Comparison of ENCODE assay signal across 23 cellular contexts in the genomic region with DNA sequence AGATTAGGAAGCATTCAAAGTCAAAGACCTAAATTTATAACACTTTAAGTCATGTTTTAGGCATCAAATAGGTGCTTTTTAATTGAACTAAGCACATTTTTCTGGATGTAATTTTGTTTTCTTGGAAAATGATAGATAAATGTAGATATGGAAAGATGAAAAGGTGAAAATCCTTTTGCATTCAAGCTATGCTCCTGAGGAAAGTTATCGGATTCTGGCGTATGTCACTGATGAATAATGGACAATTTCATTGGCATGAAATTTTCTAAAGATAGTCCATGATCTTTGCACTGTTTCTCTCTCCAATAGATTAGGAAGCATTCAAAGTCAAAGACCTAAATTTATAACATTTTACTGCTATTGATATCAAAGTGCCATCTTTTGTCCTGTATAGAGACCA.
"Had no signal": no experiment of that assay in that cellular context is flagged by ENCODE, and none has a peak within 500 bp of the region (broad histone marks: within the 10 kb centered on the region; RNA-seq: fewer than 3 reads in every experiment).

No MANE protein-coding gene starts in this region.

- H3K9me3 ChIP-seq: colonic mucosa, esophagus muscularis mucosa, esophagus squamous epithelium, gastrocnemius medialis, gastroesophageal sphincter, heart left ventricle had no signal

- H3K36me3 ChIP-seq: colonic mucosa, esophagus muscularis mucosa, esophagus squamous epithelium, gastrocnemius medialis, gastroesophageal sphincter, heart left ventricle, heart right ventricle had no signal

- DNase-seq: colonic mucosa; cortex of kidney; dermis blood vessel endothelial cell; dorsolateral prefrontal cortex; effector CD4-positive, alpha-beta T cell; effector CD8-positive, alpha-beta T cell; effector memory CD4-positive, alpha-beta T cell; effector memory CD8-positive, alpha-beta T cell; endodermal cell; erythroblast; esophagus squamous epithelium; foreskin fibroblast; foreskin keratinocyte; foreskin melanocyte; gastrocnemius medialis; glutamatergic neuron; head of caudate nucleus; heart left ventricle; heart right ventricle had no signal

- H3K4me1 ChIP-seq: colonic mucosa, esophagus muscularis mucosa, esophagus squamous epithelium, foreskin keratinocyte, gastrocnemius medialis, gastroesophageal sphincter, heart left ventricle, heart right ventricle had no signal

- H3K27me3 ChIP-seq: colonic mucosa, dorsolateral prefrontal cortex, esophagus muscularis mucosa, esophagus squamous epithelium, foreskin keratinocyte, gastrocnemius medialis, gastroesophageal sphincter, heart left ventricle, heart right ventricle had no signal

- H3K27ac ChIP-seq: colonic mucosa, coronary artery, dorsolateral prefrontal cortex, epithelial cell of prostate, esophagus muscularis mucosa, esophagus squamous epithelium, foreskin keratinocyte, gastrocnemius medialis, gastroesophageal sphincter, heart left ventricle, heart right ventricle had no signal

- H3K4me3 ChIP-seq: colonic mucosa, coronary artery, dorsolateral prefrontal cortex, esophagus muscularis mucosa, esophagus squamous epithelium, gastrocnemius medialis, gastroesophageal sphincter, heart left ventricle, heart right ventricle had no signal
